10 cellular contexts compared by ENCODE assay signal in the genomic region with DNA sequence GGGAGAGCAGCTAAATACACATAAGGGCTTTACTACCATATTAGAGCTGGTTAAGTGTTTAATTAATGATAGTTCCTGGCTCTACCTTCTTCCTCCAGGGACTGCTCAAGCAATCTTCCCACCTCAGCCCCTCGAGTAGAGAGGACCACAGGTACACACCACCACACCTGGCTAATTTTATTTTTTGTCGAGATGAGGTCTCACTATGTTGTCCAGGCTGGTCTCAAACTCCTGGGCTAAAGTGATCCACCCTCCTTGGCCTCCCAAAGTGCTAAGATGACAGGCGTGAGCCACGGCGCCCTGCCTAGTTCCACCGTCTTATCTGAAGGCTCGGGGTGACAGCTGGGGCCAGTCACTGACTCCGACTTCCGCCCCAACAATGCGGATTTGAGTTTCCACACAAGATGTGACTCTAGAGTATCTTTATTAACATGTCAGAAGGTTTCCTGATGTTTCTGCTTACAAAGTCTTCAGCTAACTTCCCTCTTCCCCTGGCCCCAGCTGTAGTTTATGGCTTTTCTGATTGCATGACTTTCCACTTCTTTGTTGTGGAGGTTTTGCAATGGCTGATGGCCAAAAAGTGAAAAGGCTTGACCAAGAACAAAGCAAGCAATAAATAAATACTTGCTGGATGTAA. TPM values are rescaled to one million over a fixed set of nuclear protein-coding genes. Genes with fewer than 3 reads are reported as not detected.
DNase-seq lines count a peak whose midpoint lies in the region; ATAC-seq and TF ChIP-seq lines count a peak whose summit lies in the region.
"Had no signal": no experiment of that assay in that cellular context is flagged by ENCODE, and none has a peak within 500 bp of the region (broad histone marks: within the 10 kb centered on the region; RNA-seq: fewer than 3 reads in every experiment).

No MANE protein-coding gene starts in this region.

- peak; percentile 38 for DNase-seq in AG09309 (ENCODE audit: low read depth)
- peak; percentile 86 for DNase-seq in NB4 (ENCODE audit: low read depth)
- no peak for DNase-seq in effector memory CD8-positive, alpha-beta T cell
- DNase-seq in mucosa of descending colon = peak; percentile 39 to 69 (median 42)
- no peak for DNase-seq in RKO (ENCODE audit: low spot score)
- DNase-seq in NCI-H748 treated with DMSO at 0.1 percent for 48 hours (lab: John Stamatoyannopoulos, UW) = no peak
- DNase-seq: SHP77 treated with DMSO at 0.1 percent for 48 hours had no signal

- no peaks in the 10 kb centered on the region for H3K27me3 Mint-ChIP-seq in effector memory CD8-positive, alpha-beta T cell
- H3K27me3 Mint-ChIP-seq: memory B cell had no signal

- TF ChIP-seq POLR2A in NB4 (IDR thresholded peaks at IDR 0.05; ENCODE audit: extremely low read depth, insufficient read length) = no peak

- H3K9me3 Mint-ChIP-seq in effector memory CD8-positive, alpha-beta T cell = no peaks in the 10 kb centered on the region
- H3K9me3 Mint-ChIP-seq: memory B cell had no signal

- TF ChIP-seq CTCF in AG09309 (IDR thresholded peaks at IDR 0.05; ENCODE audit: control insufficient read depth, insufficient read depth, low read depth, low read length, missing control alignments) = no peak
- no peak for TF ChIP-seq CTCF in NB4 (IDR thresholded peaks at IDR 0.05; ENCODE audit: low read depth, low read length)
- TF ChIP-seq CTCF in mucosa of descending colon (IDR thresholded peaks at IDR 0.05) = no peak

- no peak overlapping the region for H3K4me3 ChIP-seq in AG09309 (ENCODE audit: control insufficient read depth, low read depth, low read length)
- H3K4me3 ChIP-seq in NB4 (ENCODE audit: low read depth, low read length) = no peak overlapping the region
- no peak overlapping the region for H3K4me3 ChIP-seq in mucosa of descending colon

- intact Hi-C loops in mucosa of descending colon (cut with DNase I, micrococcal nuclease) = no loop called here

- H3K4me1 ChIP-seq in mucosa of descending colon (ENCODE audit: low read depth) = no peaks in the 10 kb centered on the region

- H3K36me3 ChIP-seq in mucosa of descending colon (ENCODE audit: low read depth) = no peaks in the 10 kb centered on the region

- peaks cover 63 to 82% of the 10 kb centered on the region in 2 donors for H3K4me1 Mint-ChIP-seq in effector memory CD8-positive, alpha-beta T cell (ENCODE audit: low read depth in 2 of 2)

- peak; percentile 44 for ATAC-seq in effector memory CD8-positive, alpha-beta T cell (replicated peaks)
- peak; percentile 60 for ATAC-seq in mucosa of descending colon
- no peak for ATAC-seq in HG03039 (IDR thresholded peaks at IDR 0.05; ENCODE audit: unreplicated experiment)
- ATAC-seq in GM21526 (IDR thresholded peaks at IDR 0.05; ENCODE audit: low FRiP score, unreplicated experiment) = no peak

- no peaks in the 10 kb centered on the region for H3K9me3 ChIP-seq in mucosa of descending colon

- H3K36me3 Mint-ChIP-seq in effector memory CD8-positive, alpha-beta T cell (ENCODE audit: insufficient read depth) = peaks cover 12% of the 10 kb centered on the region

- peak overlapping the region; percentile 84 to 89 for H3K27ac Mint-ChIP-seq in effector memory CD8-positive, alpha-beta T cell
- H3K27ac Mint-ChIP-seq: memory B cell had no signal

- peak overlapping the region in 1 of 2 donors; percentile 39 for H3K4me3 Mint-ChIP-seq in effector memory CD8-positive, alpha-beta T cell
- H3K4me3 Mint-ChIP-seq: memory B cell had no signal

RNA-seq across cellular contexts. Expression of gene TPST2, which starts 16.8 kb away (rescaled TPM):
- total RNA-seq in mucosa of descending colon = 10 to 100 TPM in 2 of 3 donors, 1 to 10 TPM in 1; 9.2 to 13.9 (median 11.7) TPM

RNA-seq across cellular contexts. Expression of gene CRYBB1, which starts 44.7 kb away (rescaled TPM):
- 1 to 10 TPM in 1 of 3 donors, not detected in 2; 1.0 TPM for total RNA-seq in mucosa of descending colon

RNA-seq across cellular contexts. Expression of gene CRYBA4, which starts 48.6 kb away (rescaled TPM):
- not detected for total RNA-seq in mucosa of descending colon

Comparison
In these comparisons a context has a peak if more than half of its experiments do, and no peak if none do; other contexts are left out.
1. DNase-seq: peak in AG09309 (single experiment), NB4 (single experiment) and mucosa of descending colon (3 of 3); none in effector memory CD8-positive, alpha-beta T cell (0 of 3), RKO (single experiment) and NCI-H748 treated with DMSO at 0.1 percent for 48 hours (single experiment).
2. ATAC-seq: peak in effector memory CD8-positive, alpha-beta T cell (single experiment) and mucosa of descending colon (single experiment); none in HG03039 (single experiment) and GM21526 (single experiment).